In the genomic region with DNA sequence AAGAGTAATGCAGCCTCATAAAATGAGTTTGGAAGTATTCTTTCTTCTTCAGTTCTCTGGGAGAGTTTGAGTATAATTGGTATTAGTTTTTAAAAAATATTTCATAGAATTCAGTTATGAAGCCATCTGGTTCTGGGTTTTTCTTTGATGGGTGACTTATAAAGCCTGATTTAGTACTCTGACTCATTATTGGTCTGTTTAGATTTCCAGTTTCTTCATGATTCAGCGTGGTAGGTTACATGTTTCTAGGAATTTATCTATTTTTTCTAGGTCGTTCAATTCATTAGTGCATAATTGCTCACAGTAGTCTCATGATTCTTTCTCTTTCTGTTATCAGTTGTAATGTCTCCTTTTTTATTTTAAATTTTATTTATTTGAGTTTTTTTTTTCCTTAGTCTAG, we compare ENCODE assay signal across 14 cellular contexts.
DNase-seq lines count a peak whose midpoint lies in the region; ATAC-seq, FAIRE-seq and TF ChIP-seq lines count a peak whose summit lies in the region.
"Had no signal": no experiment of that assay in that cellular context is flagged by ENCODE, and none has a peak within 500 bp of the region (broad histone marks: within the 10 kb centered on the region; RNA-seq: fewer than 3 reads in every experiment).

No MANE protein-coding gene starts in this region.

- no peaks in the 10 kb centered on the region for H3K36me3 ChIP-seq in bronchial epithelial cell (ENCODE audit: control insufficient read depth, insufficient read depth, low read length)

- H3K4me1 Mint-ChIP-seq in mesothelial cell of epicardium (peaks cover 4% of the 10 kb centered on the region), chondrocyte (ENCODE audit: low read depth) (peaks cover 7% of the 10 kb centered on the region)

- H3K27ac Mint-ChIP-seq in mesothelial cell of epicardium (peak overlapping the region; percentile 51), chondrocyte (ENCODE audit: unreplicated experiment) (no peak overlapping the region)

- no peak for FAIRE-seq in bronchial epithelial cell (lab: Jason Lieb, UNC)

- DNase-seq in EL (peak; percentile 1), LHCN-M2 (ENCODE audit: low read depth) (peak; percentile 80), bronchial epithelial cell (ENCODE audit: low read depth) (peak; percentile 88), mesothelial cell of epicardium (ENCODE audit: low spot score in 2 of 2, unreplicated experiment in 2 of 2) (no peak), chondrocyte (ENCODE audit: low spot score) (no peak), HuH-7 (ENCODE audit: low spot score) (no peak)
- DNase-seq in stimulated activated CD4-positive, alpha-beta T cell treated with anti-CD3 and anti-CD28 coated beads, Interleukin-2, amount 100 ng/mL, for 48 hours, result no peak
- DNase-seq: activated CD4-positive, CD25-positive, alpha-beta regulatory T cell treated with anti-CD3 and anti-CD28 coated beads, Interleukin-2, amount 50 U/mL, for 72 hours; activated T-cell treated with anti-CD3 and anti-CD28 coated beads, Interleukin-2, amount 50 U/mL, for 4 hours; anterior cingulate cortex; COR-L47; GOT3; NCI-H69 had no signal

- no peak for ATAC-seq in HG03460 (IDR thresholded peaks at IDR 0.05; ENCODE audit: unreplicated experiment)

- no peaks in the 10 kb centered on the region for H3K27me3 ChIP-seq in bronchial epithelial cell (ENCODE audit: control insufficient read depth, insufficient read depth, low read length)

- H3K4me3 Mint-ChIP-seq in mesothelial cell of epicardium, result no peak overlapping the region
- no peak overlapping the region for H3K4me3 Mint-ChIP-seq in chondrocyte (ENCODE audit: unreplicated experiment)
- H3K4me3 Mint-ChIP-seq: activated T-cell treated with anti-CD3 and anti-CD28 coated beads, Interleukin-2, amount 50 U/mL, for 4 hours had no signal

- no peaks in the 10 kb centered on the region for H3K27me3 Mint-ChIP-seq in mesothelial cell of epicardium (ENCODE audit: low read depth)
- peaks cover 28% of the 10 kb centered on the region for H3K27me3 Mint-ChIP-seq in chondrocyte (ENCODE audit: low read depth)

- no peak overlapping the region for H3K4me3 ChIP-seq in bronchial epithelial cell (ENCODE audit: low read depth, low read length)

- TF ChIP-seq CTCF in bronchial epithelial cell (IDR thresholded peaks at IDR 0.05; ENCODE audit: insufficient read depth, low read length, severe bottlenecking) (no peak), mesothelial cell of epicardium (IDR thresholded peaks at IDR 0.05; ENCODE audit: unreplicated experiment) (no peak), chondrocyte (IDR thresholded peaks at IDR 0.05) (no peak)

- H3K36me3 Mint-ChIP-seq in mesothelial cell of epicardium (no peaks in the 10 kb centered on the region), chondrocyte (ENCODE audit: low read depth) (no peaks in the 10 kb centered on the region)

- H3K9me3 Mint-ChIP-seq in mesothelial cell of epicardium, result peaks cover 19% of the 10 kb centered on the region
- peaks cover 17% of the 10 kb centered on the region for H3K9me3 Mint-ChIP-seq in chondrocyte (ENCODE audit: low read depth)

Comparison
In these comparisons a context has a peak if more than half of its experiments do, and no peak if none do; other contexts are left out.
1. DNase-seq: peak in EL (single experiment), LHCN-M2 (single experiment) and bronchial epithelial cell (single experiment); none in mesothelial cell of epicardium (0 of 2), chondrocyte (single experiment), HuH-7 (single experiment) and stimulated activated CD4-positive, alpha-beta T cell treated with anti-CD3 and anti-CD28 coated beads, Interleukin-2, amount 100 ng/mL, for 48 hours (0 of 2).